Comparison of ENCODE assay signal across 3 cellular contexts in genomic region chr16:14509055-14509454, GRCh38.
TF ChIP-seq lines count a peak whose summit lies in the region.

No MANE protein-coding gene starts in this region.

TF ChIP-seq in A549, 52 proteins besides CTCF, POLR2A, EP300 and RAD21 (continues in another document):
- TF ChIP-seq FOSL2 (IDR thresholded peaks at IDR 0.05) (peak; percentile 43; the same call in 1 of the 2 replicates), FOSL2 (CRISPR knock-in tag; IDR thresholded peaks at IDR 0.05) (peak; percentile 89), JUN (IDR thresholded peaks at IDR 0.05) (peak in 1 of 2 experiments; percentile 68; a peak in 2 of 5 replicates), KDM5A (IDR thresholded peaks at IDR 0.05) (no peak), SREBF2 (IDR thresholded peaks at IDR 0.05) (no peak), MAZ (IDR thresholded peaks at IDR 0.05; ENCODE audit: borderline replicate concordance, low read depth, low read length) (no peak), TP53 (CRISPR knock-in tag; IDR thresholded peaks at IDR 0.05) (no peak), HOXB13 (CRISPR knock-in tag; IDR thresholded peaks at IDR 0.05; ENCODE audit: low read depth) (no peak), SMC3 (IDR thresholded peaks at IDR 0.05) (no peak), RCOR1 (IDR thresholded peaks at IDR 0.05; ENCODE audit: low read depth, low read length) (no peak), CHD2 (IDR thresholded peaks at IDR 0.05; ENCODE audit: low read length, partially characterized antibody) (no peak), MAX (IDR thresholded peaks at IDR 0.05) (peak; percentile 49; the same call in 1 of the 2 replicates), KDM1A (IDR thresholded peaks at IDR 0.05; ENCODE audit: low read depth) (no peak), ESRRA (IDR thresholded peaks at IDR 0.05; ENCODE audit: borderline replicate concordance, low read length) (no peak), TFCP2L1 (CRISPR knock-in tag; IDR thresholded peaks at IDR 0.05) (no peak), JUNB (IDR thresholded peaks at IDR 0.05) (peak; percentile 80), BCL3 (IDR thresholded peaks at IDR 0.05) (no peak)
- TF ChIP-seq, protein P1, sequence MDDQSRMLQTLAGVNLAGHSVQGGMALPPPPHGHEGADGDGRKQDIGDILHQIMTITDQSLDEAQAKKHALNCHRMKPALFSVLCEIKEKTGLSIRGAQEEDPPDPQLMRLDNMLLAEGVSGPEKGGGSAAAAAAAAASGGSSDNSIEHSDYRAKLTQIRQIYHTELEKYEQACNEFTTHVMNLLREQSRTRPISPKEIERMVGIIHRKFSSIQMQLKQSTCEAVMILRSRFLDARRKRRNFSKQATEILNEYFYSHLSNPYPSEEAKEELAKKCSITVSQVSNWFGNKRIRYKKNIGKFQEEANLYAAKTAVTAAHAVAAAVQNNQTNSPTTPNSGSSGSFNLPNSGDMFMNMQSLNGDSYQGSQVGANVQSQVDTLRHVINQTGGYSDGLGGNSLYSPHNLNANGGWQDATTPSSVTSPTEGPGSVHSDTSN (IDR thresholded peaks at IDR 0.05) = peak; percentile 72
- TF ChIP-seq, protein P2, sequence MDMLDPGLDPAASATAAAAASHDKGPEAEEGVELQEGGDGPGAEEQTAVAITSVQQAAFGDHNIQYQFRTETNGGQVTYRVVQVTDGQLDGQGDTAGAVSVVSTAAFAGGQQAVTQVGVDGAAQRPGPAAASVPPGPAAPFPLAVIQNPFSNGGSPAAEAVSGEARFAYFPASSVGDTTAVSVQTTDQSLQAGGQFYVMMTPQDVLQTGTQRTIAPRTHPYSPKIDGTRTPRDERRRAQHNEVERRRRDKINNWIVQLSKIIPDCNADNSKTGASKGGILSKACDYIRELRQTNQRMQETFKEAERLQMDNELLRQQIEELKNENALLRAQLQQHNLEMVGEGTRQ (IDR thresholded peaks at IDR 0.05) = no peak

TF ChIP-seq in IMR-90, 13 proteins besides CTCF, POLR2A, EP300 and RAD21:
- TF ChIP-seq NFE2L2 (IDR thresholded peaks at IDR 0.05; ENCODE audit: low read depth, low read length) (no peak), MAFK (IDR thresholded peaks at IDR 0.05; ENCODE audit: low read depth, low read length) (peak; percentile 66), SMC3 (IDR thresholded peaks at IDR 0.05; ENCODE audit: low read depth, low read length) (no peak), CEBPB (IDR thresholded peaks at IDR 0.05; ENCODE audit: low read depth, low read length) (peak; percentile 51; the same call in 1 of the 2 replicates), MAZ (IDR thresholded peaks at IDR 0.05; ENCODE audit: borderline replicate concordance, low read depth, low read length) (no peak), BHLHE40 (IDR thresholded peaks at IDR 0.05; ENCODE audit: low read depth, low read length) (no peak), CHD1 (IDR thresholded peaks at IDR 0.05; ENCODE audit: low read depth, low read length) (no peak)

TF ChIP-seq in K562, 482 proteins besides CTCF, POLR2A, EP300 and RAD21:
- TF ChIP-seq ZNF785 (CRISPR knock-in tag; IDR thresholded peaks at IDR 0.05) (no peak), FOSL1 (tag; conservative IDR thresholded peaks at IDR 0.05) (0 out of 2 replicates have a peak, but pooled peaks have one; percentile 20), C11orf30 (IDR thresholded peaks at IDR 0.05; ENCODE audit: low read depth) (0 out of 2 replicates have a peak, but pooled peaks have one; percentile 10), RFX1 (IDR thresholded peaks at IDR 0.05) (peak; percentile 40)
